Comparison of ENCODE assay signal across 15 cellular contexts in genomic region chr7:69257592-69257991, GRCh38.
DNase-seq lines count a peak whose midpoint lies in the region; ATAC-seq, FAIRE-seq and TF ChIP-seq lines count a peak whose summit lies in the region.
"Had no signal": no experiment of that assay in that cellular context is flagged by ENCODE, and none has a peak within 500 bp of the region (broad histone marks: within the 10 kb centered on the region; RNA-seq: fewer than 3 reads in every experiment).

No MANE protein-coding gene starts in this region.

- TF ChIP-seq EP300 in K562 (IDR thresholded peaks at IDR 0.05; ENCODE audit: low read length): no peak

- no peak overlapping the region for H2AFZ ChIP-seq in K562 (ENCODE audit: low read depth, low read length)
- H2AFZ ChIP-seq in PC-3 (ENCODE audit: low read length): no peak overlapping the region
- no peak overlapping the region for H2AFZ ChIP-seq in trophoblast cell (ENCODE audit: insufficient read depth, low read length, poor library complexity)

- no peak overlapping the region for H4K8ac ChIP-seq in trophoblast cell (ENCODE audit: low read depth, low read length)

- H3K27ac Mint-ChIP-seq in CD14-positive monocyte (peak overlapping the region in 6 of 7 donors; percentile 3 to 67 (median 39)), nephron progenitor cell (peak overlapping the region; percentile 82)
- H3K27ac Mint-ChIP-seq: B cell; CD4-positive, alpha-beta memory T cell; H9 had no signal

- H2BK12ac ChIP-seq in trophoblast cell (ENCODE audit: low read length): no peak overlapping the region

- H3K9me3 Mint-ChIP-seq in CD14-positive monocyte (peaks cover 6 to 16% (median 12%) of the 10 kb centered on the region in 7 donors), nephron progenitor cell (peaks cover 3% of the 10 kb centered on the region)

- no peaks in the 10 kb centered on the region for H3K79me1 ChIP-seq in trophoblast cell (ENCODE audit: low read length)

- no peak for TF ChIP-seq POLR2A in K562 (conservative IDR thresholded peaks at IDR 0.05)

- CTCF ChIA-PET in K562 (lab: Yijun Ruan, JAX; ENCODE audit: low intra/inter-chr PET ratio): no interaction called here
- CTCF ChIA-PET in PC-3 (lab: Charles Lee): no interaction called here

- POLR2A ChIA-PET in K562 (lab: Yijun Ruan, JAX): no interaction called here
- POLR2A ChIA-PET in PC-3 (lab: Charles Lee; ENCODE audit: unreplicated experiment): no interaction called here

- FAIRE-seq in K562 (lab: Jason Lieb, UNC): no peak
- FAIRE-seq: GM12892, H1 had no signal

- no peak for ATAC-seq in K562
- no peak for ATAC-seq in PC-3

- H3K79me2 ChIP-seq in K562 (ENCODE audit: control insufficient read depth, insufficient read depth, low read length) (no peaks in the 10 kb centered on the region), PC-3 (ENCODE audit: low read length) (no peaks in the 10 kb centered on the region), trophoblast cell (ENCODE audit: control insufficient read depth, insufficient read depth, low read length, poor library complexity) (no peaks in the 10 kb centered on the region)

- H3K4me1 ChIP-seq in K562 (replicated peaks in 1 of 2; ENCODE audit: control insufficient read depth in 2 of 2, insufficient read depth in 2 of 2, low read length in 2 of 2) (no peaks in the 10 kb centered on the region), PC-3 (ENCODE audit: insufficient read depth, low read length) (no peaks in the 10 kb centered on the region), trophoblast cell (ENCODE audit: control insufficient read depth in 1 of 2, insufficient read depth in 2 of 2, low read length in 2 of 2) (no peaks in the 10 kb centered on the region)

- no peaks in the 10 kb centered on the region for H3F3A ChIP-seq in PC-3 (ENCODE audit: low read length, unreplicated experiment)

- no peaks in the 10 kb centered on the region for H3K9me1 ChIP-seq in K562 (ENCODE audit: control insufficient read depth, insufficient read depth, low read length)

- H3K23ac ChIP-seq in trophoblast cell (ENCODE audit: low read length): no peak overlapping the region

- H4K91ac ChIP-seq in trophoblast cell (ENCODE audit: low read depth, low read length): no peak overlapping the region

- no peaks in the 10 kb centered on the region for H4K20me1 ChIP-seq in K562 (replicated peaks; ENCODE audit: control insufficient read depth, insufficient read depth, low read length)
- no peaks in the 10 kb centered on the region for H4K20me1 ChIP-seq in PC-3 (ENCODE audit: low read length)

- no peak for DNase-seq in CD14-positive monocyte (ENCODE audit: low spot score)
- no peak for DNase-seq in K562 (ENCODE audit: extremely low read depth in 1 of 4, low spot score in 3 of 4)
- DNase-seq in nephron progenitor cell: no peak
- no peak for DNase-seq in PC-3
- DNase-seq in head of caudate nucleus: no peak
- DNase-seq in trophoblast cell: no peak
- DNase-seq: CD4-positive, alpha-beta memory T cell; DMS153; DMS79; GDM1; H9 had no signal

- no peak overlapping the region for H3K14ac ChIP-seq in trophoblast cell (ENCODE audit: low read length)

- H3K9me2 ChIP-seq in PC-3 (replicated peaks; ENCODE audit: low read length): no peaks in the 10 kb centered on the region

- H3K27ac ChIP-seq in K562 (ENCODE audit: extremely low read depth, low read depth, low read length) (no peak overlapping the region), PC-3 (ENCODE audit: low read length) (no peak overlapping the region), trophoblast cell (ENCODE audit: low read depth, low read length) (no peak overlapping the region)
- H3K27ac ChIP-seq: C4-2B had no signal

- H2BK120ac ChIP-seq in trophoblast cell (ENCODE audit: insufficient read depth, low read length, poor library complexity): no peak overlapping the region

- H3K9me3 ChIP-seq in K562 (replicated peaks; ENCODE audit: control insufficient read depth, insufficient read depth, low read depth, low read length) (no peaks in the 10 kb centered on the region), PC-3 (ENCODE audit: low read length) (no peaks in the 10 kb centered on the region), trophoblast cell (ENCODE audit: insufficient read depth, low read depth, low read length) (peaks cover 3% of the 10 kb centered on the region)

- H3K9ac ChIP-seq in K562 (ENCODE audit: insufficient read depth in 1 of 2, low read depth in 2 of 2, low read length in 2 of 2) (no peak overlapping the region), PC-3 (ENCODE audit: low read length) (no peak overlapping the region), trophoblast cell (ENCODE audit: low read length) (no peak overlapping the region)

- H3K36me3 Mint-ChIP-seq in CD14-positive monocyte (no peaks in the 10 kb centered on the region), nephron progenitor cell (ENCODE audit: low read depth) (no peaks in the 10 kb centered on the region)

- no peak overlapping the region for H3K4me3 Mint-ChIP-seq in CD14-positive monocyte
- no peak overlapping the region for H3K4me3 Mint-ChIP-seq in nephron progenitor cell
- H3K4me3 Mint-ChIP-seq: B cell; CD4-positive, alpha-beta memory T cell; H9 had no signal

- no peak overlapping the region for H2AK5ac ChIP-seq in trophoblast cell (ENCODE audit: low read length)

- H3K18ac ChIP-seq in trophoblast cell (ENCODE audit: low read length): no peak overlapping the region

- TF ChIP-seq RAD21 in K562 (CRISPR knock-in tag; conservative IDR thresholded peaks at IDR 0.05 in 1 of 2, IDR thresholded peaks at IDR 0.05 in 1 of 2): no peak

- intact Hi-C loops in CD14-positive monocyte (cut with micrococcal nuclease): no loop called here
- intact Hi-C loops in K562 (cut with micrococcal nuclease): no loop called here
- intact Hi-C loops in PC-3 (cut with micrococcal nuclease): no loop called here
- intact Hi-C loops in head of caudate nucleus (cut with DNase I): no loop called here

- H3K27me3 ChIP-seq in K562 (ENCODE audit: control insufficient read depth in 2 of 2, insufficient read depth in 2 of 2, low read length in 2 of 2): no peaks in the 10 kb centered on the region
- no peaks in the 10 kb centered on the region for H3K27me3 ChIP-seq in PC-3 (ENCODE audit: low read length)
- H3K27me3 ChIP-seq in trophoblast cell (ENCODE audit: insufficient read depth, low read length): no peaks in the 10 kb centered on the region

- BruUV-seq in K562 (replicated peaks; lab: Mats Ljungman, UMichigan): no TSS peak
- BruUV-seq in PC-3 (replicated peaks; lab: Mats Ljungman, UMichigan): no TSS peak

- H3K36me3 ChIP-seq in K562 (ENCODE audit: control insufficient read depth, insufficient read depth, low read length): no peaks in the 10 kb centered on the region
- H3K36me3 ChIP-seq in PC-3 (ENCODE audit: low read depth, low read length): no peaks in the 10 kb centered on the region
- no peaks in the 10 kb centered on the region for H3K36me3 ChIP-seq in trophoblast cell (ENCODE audit: control insufficient read depth in 1 of 2, insufficient read depth in 2 of 2, low read length in 2 of 2)

- H3K4me2 ChIP-seq in K562 (ENCODE audit: insufficient read depth, low read length) (no peak overlapping the region), PC-3 (ENCODE audit: low read length) (no peak overlapping the region), trophoblast cell (ENCODE audit: low read length) (no peak overlapping the region)

- in situ Hi-C loops in K562 (cut with MboI): no loop called here

- TF ChIP-seq CTCF in CD14-positive monocyte (IDR thresholded peaks at IDR 0.05) (no peak), K562 (IDR thresholded peaks at IDR 0.05 in 2 of 3, conservative IDR thresholded peaks at IDR 0.05 in 1 of 3; ENCODE audit: insufficient read depth in 2 of 3, low read depth in 1 of 3, low read length in 3 of 3) (no peak), nephron progenitor cell (IDR thresholded peaks at IDR 0.05) (no peak), PC-3 (conservative IDR thresholded peaks at IDR 0.05; ENCODE audit: low read depth, low read length) (no peak)

- H3K4me3 ChIP-seq in K562 (no peak overlapping the region), PC-3 (ENCODE audit: low read length) (no peak overlapping the region), trophoblast cell (ENCODE audit: low read depth, low read length) (no peak overlapping the region)

- H3K27me3 Mint-ChIP-seq in CD14-positive monocyte (ENCODE audit: low read depth in 3 of 3): peaks cover 3 to 4% (median 3%) of the 10 kb centered on the region in 3 donors
- peaks cover 38% of the 10 kb centered on the region for H3K27me3 Mint-ChIP-seq in nephron progenitor cell (ENCODE audit: low read depth, poor library complexity)

- no peak overlapping the region for H4K12ac ChIP-seq in trophoblast cell (ENCODE audit: low read depth, low read length)

- H3K4ac ChIP-seq in trophoblast cell (ENCODE audit: low read depth, low read length): no peak overlapping the region

- H3K4me1 Mint-ChIP-seq in CD14-positive monocyte (peaks cover 20% of the 10 kb centered on the region), nephron progenitor cell (peaks cover 40% of the 10 kb centered on the region)
- H3K4me1 Mint-ChIP-seq: CD4-positive, alpha-beta memory T cell had no signal

- 0% methylated on average over 2 of the region's 2 CpGs for WGBS in K562 (ENCODE audit: insufficient coverage, low coverage, missing lambda C conversion rate)
- WGBS in trophoblast cell (ENCODE audit: extremely low coverage, insufficient coverage, insufficient read length): 100% methylated on average over 1 of the region's 2 CpGs

- H2BK5ac ChIP-seq in trophoblast cell (ENCODE audit: low read depth, low read length, poor library complexity): no peak overlapping the region

TF ChIP-seq in K562, 482 proteins besides CTCF, POLR2A, EP300 and RAD21:
- no peak for TF ChIP-seq CBFA2T2 (conservative IDR thresholded peaks at IDR 0.05)
- 0 out of 2 replicates have a peak, but pooled peaks have one; percentile 11 for TF ChIP-seq ZBTB26 (CRISPR knock-in tag; IDR thresholded peaks at IDR 0.05)
